24 cellular contexts compared by ENCODE assay signal in the genomic region with DNA sequence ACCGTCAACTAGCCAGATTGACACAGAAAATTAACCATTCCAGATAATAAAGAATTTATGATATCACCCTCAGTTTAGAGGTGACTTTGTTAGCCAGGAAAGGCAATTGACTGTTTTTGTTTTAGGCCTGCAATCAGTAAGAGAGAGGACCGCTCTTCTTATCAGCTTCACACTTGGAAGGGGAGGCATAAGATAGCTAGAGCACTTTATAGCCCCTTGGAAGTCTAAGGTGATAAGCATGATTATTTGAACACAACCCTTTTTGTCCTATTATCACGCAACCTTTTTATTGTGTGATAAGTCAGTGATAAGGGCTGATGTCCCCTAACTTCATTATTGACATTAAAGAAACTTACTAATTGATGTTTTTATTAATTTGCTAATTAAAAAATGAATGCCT.
"Had no signal": no experiment of that assay in that cellular context is flagged by ENCODE, and none has a peak within 500 bp of the region (broad histone marks: within the 10 kb centered on the region; RNA-seq: fewer than 3 reads in every experiment).

No MANE protein-coding gene starts in this region.

- H3K27ac ChIP-seq: heart left ventricle, neutrophil, pancreas, psoas muscle, right atrium auricular region, uterus had no signal

- H3K27me3 ChIP-seq: heart left ventricle, neutrophil, right atrium auricular region, tibial nerve, uterus had no signal

- H3K4me1 ChIP-seq: pancreas, psoas muscle, right atrium auricular region, uterus had no signal

- H3K27me3 Mint-ChIP-seq: stimulated activated naive CD8-positive, alpha-beta T cell treated with anti-CD3 and anti-CD28 coated beads, Interleukin-15, amount 100 ng/mL, for 72 hours had no signal

- H3K4me3 Mint-ChIP-seq: activated naive CD4-positive, alpha-beta T cell treated with anti-CD3 and anti-CD28 coated beads for 36 hours; activated naive CD8-positive, alpha-beta T cell treated with anti-CD3 and anti-CD28 coated beads, Interleukin-2, amount 10 ng/mL, durations not matched to agents 7 days and 5 days; nephron; stimulated activated naive CD8-positive, alpha-beta T cell treated with anti-CD3 and anti-CD28 coated beads, Interleukin-15, amount 100 ng/mL, for 72 hours; WTC11 had no signal

- ATAC-seq: heart left ventricle; left ventricle myocardium superior; pancreas; psoas muscle; stimulated activated naive CD8-positive, alpha-beta T cell treated with anti-CD3 and anti-CD28 coated beads, Interleukin-15, amount 100 ng/mL, for 72 hours; WTC11 had no signal

- H3K36me3 ChIP-seq: heart left ventricle, neutrophil, pancreas, right atrium auricular region, tibial nerve, uterus had no signal

- H3K4me1 Mint-ChIP-seq: nephron, WTC11 had no signal

- H3K4me3 ChIP-seq: heart left ventricle, pancreas, psoas muscle, right atrium auricular region, tibial nerve, uterus had no signal

- H3K27ac Mint-ChIP-seq: activated naive CD4-positive, alpha-beta T cell treated with anti-CD3 and anti-CD28 coated beads for 36 hours; activated naive CD8-positive, alpha-beta T cell treated with anti-CD3 and anti-CD28 coated beads, Interleukin-2, amount 10 ng/mL, durations not matched to agents 7 days and 5 days; nephron; stimulated activated naive CD8-positive, alpha-beta T cell treated with anti-CD3 and anti-CD28 coated beads, Interleukin-15, amount 100 ng/mL, for 72 hours; WTC11 had no signal

- H3K9me3 ChIP-seq: heart left ventricle, neutrophil, pancreas, psoas muscle, right atrium auricular region, tibial nerve, uterus had no signal

- H3K9me3 Mint-ChIP-seq: activated naive CD4-positive, alpha-beta T cell treated with anti-CD3 and anti-CD28 coated beads for 36 hours; stimulated activated naive CD8-positive, alpha-beta T cell treated with anti-CD3 and anti-CD28 coated beads, Interleukin-15, amount 100 ng/mL, for 72 hours had no signal

- DNase-seq: activated CD4-positive, alpha-beta T cell treated with anti-CD3 and anti-CD28 coated beads for 4 hours; activated CD4-positive, alpha-beta T cell treated with anti-CD3 and anti-CD28 coated beads, Interleukin-2, amount 50 U/mL, for 48 hours; activated effector memory CD4-positive, alpha-beta T cell treated with Interleukin-2 at 50 U/mL for 16 hours; activated naive CD4-positive, alpha-beta T cell treated with anti-CD3 and anti-CD28 coated beads for 36 hours; activated naive CD8-positive, alpha-beta T cell treated with anti-CD3 and anti-CD28 coated beads, Interleukin-2, amount 10 ng/mL, durations not matched to agents 7 days and 5 days; activated T-cell treated with anti-CD3 and anti-CD28 coated beads, Interleukin-2, amount 50 U/mL, for 48 hours; amygdala; cerebellar nuclear complex; cortex of kidney; heart left ventricle; left ventricle myocardium superior; mammary epithelial cell; pancreas; psoas muscle; stimulated activated CD4-positive, alpha-beta T cell treated with anti-CD3 and anti-CD28 coated beads, Interleukin-12 subunit alpha, Interleukin-12 subunit beta, amount 100 ng/mL, for 4 hours; stimulated activated CD4-positive, alpha-beta T cell treated with anti-CD3 and anti-CD28 coated beads, Interleukin-4, amount 100 ng/mL, for 4 hours; stimulated activated naive CD8-positive, alpha-beta T cell treated with anti-CD3 and anti-CD28 coated beads, Interleukin-15, amount 100 ng/mL, for 72 hours; T1000; uterus had no signal
